ENCODE assay signal across 3 cellular contexts in genomic region chr12:111161898-111162297, GRCh38.
TF ChIP-seq lines count a peak whose summit lies in the region.

No MANE protein-coding gene starts in this region.

TF ChIP-seq in HepG2, 621 proteins besides CTCF, POLR2A, EP300 and RAD21:
- TF ChIP-seq ZNF629 (CRISPR knock-in tag; conservative IDR thresholded peaks at IDR 0.05) (peak; percentile 81), IKZF4 (CRISPR knock-in tag; IDR thresholded peaks at IDR 0.05; ENCODE audit: borderline replicate concordance, low read depth, not compliant biosample characterization) (no peak)

TF ChIP-seq in K562, 482 proteins besides CTCF, POLR2A, EP300 and RAD21:
- TF ChIP-seq ZNF551 (CRISPR knock-in tag; IDR thresholded peaks at IDR 0.05) = no peak
- TF ChIP-seq RBM25 (IDR thresholded peaks at IDR 0.05; ENCODE audit: low read depth, low read length, severe bottlenecking) = peak; percentile 85
- no peak for TF ChIP-seq ZNF224 (CRISPR knock-in tag; IDR thresholded peaks at IDR 0.05)
- TF ChIP-seq AFF1 (IDR thresholded peaks at IDR 0.05; ENCODE audit: low read depth in 1 of 2, partially characterized antibody in 2 of 2) = no peak
- TF ChIP-seq ZNF395 (CRISPR knock-in tag; IDR thresholded peaks at IDR 0.05) = no peak
- no peak for TF ChIP-seq FOXP4 (CRISPR knock-in tag; IDR thresholded peaks at IDR 0.05; ENCODE audit: borderline replicate concordance)
- TF ChIP-seq ETS1 (conservative IDR thresholded peaks at IDR 0.05; ENCODE audit: control insufficient read depth, low read depth, low read length) = no peak
- no peak for TF ChIP-seq EWSR1 (IDR thresholded peaks at IDR 0.05; ENCODE audit: borderline replicate concordance, low read depth, partially characterized antibody)
- TF ChIP-seq SRSF3 (IDR thresholded peaks at IDR 0.05; ENCODE audit: insufficient read depth, low read length) = no peak
- 0 out of 2 replicates have a peak, but pooled peaks have one; percentile 32 for TF ChIP-seq BCOR (IDR thresholded peaks at IDR 0.05)
- TF ChIP-seq ZFP30 (CRISPR knock-in tag; IDR thresholded peaks at IDR 0.05; ENCODE audit: borderline replicate concordance) = no peak
TF ChIP-seq in K562: peak in this region for 2.

TF ChIP-seq in H1, 55 proteins besides CTCF, POLR2A, EP300 and RAD21:
- TF ChIP-seq MAX (IDR thresholded peaks at IDR 0.05) (no peak), KDM1A (IDR thresholded peaks at IDR 0.05; ENCODE audit: borderline replicate concordance, low read length) (0 out of 2 replicates have a peak, but pooled peaks have one; percentile 26)
